1 cellular context compared by ENCODE assay signal in genomic region chr3:193118907-193119306, GRCh38.
TF ChIP-seq lines count a peak whose summit lies in the region.

No MANE protein-coding gene starts in this region.

TF ChIP-seq in WTC11, 78 proteins besides CTCF, POLR2A, EP300 and RAD21 (continued from another document):
- TF ChIP-seq, protein P1, sequence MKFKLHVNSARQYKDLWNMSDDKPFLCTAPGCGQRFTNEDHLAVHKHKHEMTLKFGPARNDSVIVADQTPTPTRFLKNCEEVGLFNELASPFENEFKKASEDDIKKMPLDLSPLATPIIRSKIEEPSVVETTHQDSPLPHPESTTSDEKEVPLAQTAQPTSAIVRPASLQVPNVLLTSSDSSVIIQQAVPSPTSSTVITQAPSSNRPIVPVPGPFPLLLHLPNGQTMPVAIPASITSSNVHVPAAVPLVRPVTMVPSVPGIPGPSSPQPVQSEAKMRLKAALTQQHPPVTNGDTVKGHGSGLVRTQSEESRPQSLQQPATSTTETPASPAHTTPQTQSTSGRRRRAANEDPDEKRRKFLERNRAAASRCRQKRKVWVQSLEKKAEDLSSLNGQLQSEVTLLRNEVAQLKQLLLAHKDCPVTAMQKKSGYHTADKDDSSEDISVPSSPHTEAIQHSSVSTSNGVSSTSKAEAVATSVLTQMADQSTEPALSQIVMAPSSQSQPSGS (CRISPR knock-in tag; IDR thresholded peaks at IDR 0.05; ENCODE audit: borderline replicate concordance, low read depth): no peak
- TF ChIP-seq AFF4 (CRISPR knock-in tag; IDR thresholded peaks at IDR 0.05; ENCODE audit: borderline replicate concordance): no peak
